ENCODE assay signal across 26 cellular contexts in the genomic region with DNA sequence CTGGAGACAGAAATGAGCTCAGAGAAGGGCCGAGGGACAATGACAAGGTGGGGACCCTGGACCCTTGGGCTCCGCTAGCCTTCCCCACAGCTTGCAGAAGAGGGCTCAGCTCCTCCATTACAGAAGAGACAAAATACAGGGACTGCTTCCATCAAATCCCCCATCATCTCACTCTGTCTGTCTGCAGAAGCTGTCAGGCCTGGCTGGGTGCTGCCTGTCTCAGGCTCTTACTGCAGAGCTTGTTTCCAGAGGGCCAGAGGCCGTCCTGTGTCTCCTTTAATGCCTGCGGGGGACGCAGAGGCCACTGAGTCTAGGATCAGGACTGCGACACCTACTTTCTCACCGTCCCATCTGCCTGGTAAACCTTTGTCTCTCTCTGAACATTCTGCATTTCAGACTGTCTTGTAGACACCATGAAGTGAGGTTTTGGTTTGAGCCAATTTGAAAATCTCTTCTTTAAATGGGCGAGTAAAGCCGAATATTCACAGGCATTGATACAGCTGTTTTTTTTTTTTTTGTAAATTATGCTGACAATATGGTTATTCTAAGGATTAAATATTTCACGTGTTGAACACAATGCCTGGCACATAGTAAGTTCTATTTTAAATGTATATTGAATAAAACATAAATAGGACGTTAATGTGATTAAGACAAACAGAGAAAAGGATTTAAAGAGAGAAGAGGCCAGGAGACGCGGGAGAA. TPM values are rescaled to one million over a fixed set of nuclear protein-coding genes. Genes with fewer than 3 reads are reported as not detected.
DNase-seq lines count a peak whose midpoint lies in the region; ATAC-seq, FAIRE-seq and TF ChIP-seq lines count a peak whose summit lies in the region.
"Had no signal": no experiment of that assay in that cellular context is flagged by ENCODE, and none has a peak within 500 bp of the region (broad histone marks: within the 10 kb centered on the region; RNA-seq: fewer than 3 reads in every experiment).

No MANE protein-coding gene starts in this region.

- H3K9me3 ChIP-seq in BE2C (no peaks in the 10 kb centered on the region), psoas muscle (no peaks in the 10 kb centered on the region)
- H3K9me3 ChIP-seq: A549, SJCRH30 had no signal

- TF ChIP-seq CTCF in BE2C (IDR thresholded peaks at IDR 0.05; ENCODE audit: low read depth, low read length) (no peak), activated B cell treated with CpG ODN at 0.5 μM for 24 hours (IDR thresholded peaks at IDR 0.05) (no peak), neural crest cell (conservative IDR thresholded peaks at IDR 0.05) (no peak), psoas muscle (IDR thresholded peaks at IDR 0.05) (no peak)

- CTCF ChIA-PET in activated B cell treated with CpG ODN at 0.5 μM for 24 hours (lab: Charles Lee), result interaction anchor here (1.5 kb wide), 1 partner anchor 61 kb away, joined by 9 read pairs; no protein-coding TSS in a partner anchor

- POLR2A ChIA-PET in activated B cell treated with CpG ODN at 0.5 μM for 24 hours (lab: Charles Lee), result interaction anchor here (0.7 kb wide), 1 partner anchor 37 kb away, joined by 5 read pairs; no protein-coding TSS in a partner anchor

- no peak for FAIRE-seq in urothelium cell line (lab: Jason Lieb, UNC)
- FAIRE-seq: A549, GM18507, RCC 7860, small intestine had no signal

- WGBS in psoas muscle, 3 donors, result 76 to 80% (median 77%) methylated on average over 13 of the region's 13 CpGs

- no peaks in the 10 kb centered on the region for H3K27me3 ChIP-seq in BE2C
- no peaks in the 10 kb centered on the region for H3K27me3 ChIP-seq in psoas muscle (ENCODE audit: insufficient read depth in 3 of 3, low read length in 2 of 3)
- H3K27me3 ChIP-seq: SJCRH30 had no signal

- no peak for ATAC-seq in activated T-cell treated with anti-CD3 and anti-CD28 coated beads, Interleukin-2, amount 50 U/mL, for 4 hours
- ATAC-seq in activated B cell treated with CpG ODN at 0.5 μM for 24 hours (ENCODE audit: low read depth), result no peak
- ATAC-seq in psoas muscle, result no peak
- ATAC-seq: A549; activated CD8-positive, alpha-beta T cell treated with anti-CD3 and anti-CD28 coated beads for 36 hours; stimulated activated naive CD8-positive, alpha-beta T cell treated with anti-CD3 and anti-CD28 coated beads, Interleukin-15, amount 100 ng/mL, for 72 hours had no signal

- no peak overlapping the region; the same call in 1 of the 2 replicates for H3K4me3 ChIP-seq in BE2C (ENCODE audit: low read depth, low read length)
- no peak overlapping the region for H3K4me3 ChIP-seq in psoas muscle
- H3K4me3 ChIP-seq: A549, coronary artery, SJCRH30 had no signal

- no peak overlapping the region for H3K4me3 Mint-ChIP-seq in activated T-cell treated with anti-CD3 and anti-CD28 coated beads, Interleukin-2, amount 50 U/mL, for 24 hours
- H3K4me3 Mint-ChIP-seq in activated T-cell treated with anti-CD3 and anti-CD28 coated beads, Interleukin-2, amount 50 U/mL, for 4 hours, result no peak overlapping the region
- H3K4me3 Mint-ChIP-seq in activated B cell treated with CpG ODN at 0.5 μM for 24 hours (no peak overlapping the region), neural crest cell (no peak overlapping the region)
- H3K4me3 Mint-ChIP-seq: activated CD8-positive, alpha-beta T cell treated with anti-CD3 and anti-CD28 coated beads for 36 hours; activated naive CD8-positive, alpha-beta T cell; stimulated activated naive CD8-positive, alpha-beta T cell treated with anti-CD3 and anti-CD28 coated beads, Interleukin-15, amount 100 ng/mL, for 72 hours had no signal

- no peak for DNase-seq in activated T-cell treated with anti-CD3 and anti-CD28 coated beads, Interleukin-2, amount 50 U/mL, for 24 hours
- no peak for DNase-seq in activated T-cell treated with anti-CD3 and anti-CD28 coated beads, Interleukin-2, amount 50 U/mL, for 4 hours
- DNase-seq in BE2C (peak; percentile 60), activated B cell treated with CpG ODN at 0.5 μM for 24 hours (no peak), neural crest cell (ENCODE audit: low read depth, low spot score) (no peak), urothelium cell line (ENCODE audit: low spot score) (no peak), NCI-H1436 treated with DMSO at 0.1 percent for 48 hours (lab: John Stamatoyannopoulos, UW) (no peak), psoas muscle (no peak)
- DNase-seq: activated CD4-positive, alpha-beta T cell treated with anti-CD3 and anti-CD28 coated beads for 1 hour; activated CD8-positive, alpha-beta T cell treated with anti-CD3 and anti-CD28 coated beads for 36 hours; aorta; effector memory CD4-positive, alpha-beta T cell; GF-D8; kidney glomerular epithelial cell; mammary epithelial cell; NCI-H1105 treated with DMSO at 0.1 percent for 48 hours; NCI-H2029 treated with DMSO at 0.1 percent for 48 hours; NCI-H226; SJCRH30; small intestine; stimulated activated naive CD8-positive, alpha-beta T cell treated with anti-CD3 and anti-CD28 coated beads, Interleukin-15, amount 100 ng/mL, for 72 hours had no signal

- H3K27ac ChIP-seq in psoas muscle, result no peak overlapping the region
- H3K27ac ChIP-seq: A549, coronary artery, SJCRH30 had no signal

- H3K27ac Mint-ChIP-seq in activated T-cell treated with anti-CD3 and anti-CD28 coated beads, Interleukin-2, amount 50 U/mL, for 24 hours, result peak overlapping the region; percentile 45
- H3K27ac Mint-ChIP-seq in activated B cell treated with CpG ODN at 0.5 μM for 24 hours (peak overlapping the region; percentile 92), neural crest cell (ENCODE audit: unreplicated experiment) (peak overlapping the region; percentile 12)
- H3K27ac Mint-ChIP-seq: activated CD8-positive, alpha-beta T cell treated with anti-CD3 and anti-CD28 coated beads for 36 hours had no signal

- no peaks in the 10 kb centered on the region for H3K9me3 Mint-ChIP-seq in activated T-cell treated with anti-CD3 and anti-CD28 coated beads, Interleukin-2, amount 50 U/mL, for 24 hours
- H3K9me3 Mint-ChIP-seq in activated T-cell treated with anti-CD3 and anti-CD28 coated beads, Interleukin-2, amount 50 U/mL, for 4 hours, result no peaks in the 10 kb centered on the region
- H3K9me3 Mint-ChIP-seq in activated B cell treated with CpG ODN at 0.5 μM for 24 hours, result no peaks in the 10 kb centered on the region
- H3K9me3 Mint-ChIP-seq in neural crest cell, result no peaks in the 10 kb centered on the region
- H3K9me3 Mint-ChIP-seq: activated CD8-positive, alpha-beta T cell treated with anti-CD3 and anti-CD28 coated beads for 36 hours; stimulated activated naive CD8-positive, alpha-beta T cell treated with anti-CD3 and anti-CD28 coated beads, Interleukin-15, amount 100 ng/mL, for 72 hours had no signal

- H3K36me3 ChIP-seq in BE2C, result no peaks in the 10 kb centered on the region
- H3K36me3 ChIP-seq in psoas muscle (ENCODE audit: insufficient read depth in 1 of 2, low read depth in 1 of 2), result peaks cover 0 to 12% of the 10 kb centered on the region in 2 donors
- H3K36me3 ChIP-seq: SJCRH30 had no signal

- H3K4me1 ChIP-seq in BE2C (peaks cover 17% of the 10 kb centered on the region), psoas muscle (no peaks in the 10 kb centered on the region)
- H3K4me1 ChIP-seq: A549 had no signal

- intact Hi-C loops in activated B cell treated with CpG ODN at 0.5 μM for 24 hours (cut with micrococcal nuclease), result loop anchor here (2.0 kb wide), 1 partner anchor 23 kb away; no protein-coding TSS in a partner anchor
- intact Hi-C loops in psoas muscle (cut with DNase I), result no loop called here

- peaks cover 76% of the 10 kb centered on the region for H3K36me3 Mint-ChIP-seq in activated T-cell treated with anti-CD3 and anti-CD28 coated beads, Interleukin-2, amount 50 U/mL, for 24 hours (ENCODE audit: low read depth)
- peaks cover 43% of the 10 kb centered on the region for H3K36me3 Mint-ChIP-seq in activated T-cell treated with anti-CD3 and anti-CD28 coated beads, Interleukin-2, amount 50 U/mL, for 4 hours (ENCODE audit: insufficient read depth)
- peaks cover 69% of the 10 kb centered on the region for H3K36me3 Mint-ChIP-seq in activated B cell treated with CpG ODN at 0.5 μM for 24 hours (ENCODE audit: low read depth)
- H3K36me3 Mint-ChIP-seq in neural crest cell (ENCODE audit: low read depth), result no peaks in the 10 kb centered on the region

- peaks cover 24% of the 10 kb centered on the region for H3K4me1 Mint-ChIP-seq in activated T-cell treated with anti-CD3 and anti-CD28 coated beads, Interleukin-2, amount 50 U/mL, for 24 hours (ENCODE audit: low read depth)
- peaks cover 22% of the 10 kb centered on the region for H3K4me1 Mint-ChIP-seq in activated T-cell treated with anti-CD3 and anti-CD28 coated beads, Interleukin-2, amount 50 U/mL, for 4 hours (ENCODE audit: low read depth)
- H3K4me1 Mint-ChIP-seq in activated B cell treated with CpG ODN at 0.5 μM for 24 hours (peaks cover 37% of the 10 kb centered on the region), neural crest cell (peaks cover 16% of the 10 kb centered on the region)

- H3K27me3 Mint-ChIP-seq in activated T-cell treated with anti-CD3 and anti-CD28 coated beads, Interleukin-2, amount 50 U/mL, for 24 hours, result no peaks in the 10 kb centered on the region
- H3K27me3 Mint-ChIP-seq in activated T-cell treated with anti-CD3 and anti-CD28 coated beads, Interleukin-2, amount 50 U/mL, for 4 hours (ENCODE audit: low read depth), result no peaks in the 10 kb centered on the region
- no peaks in the 10 kb centered on the region for H3K27me3 Mint-ChIP-seq in activated B cell treated with CpG ODN at 0.5 μM for 24 hours
- H3K27me3 Mint-ChIP-seq in neural crest cell (ENCODE audit: low read depth), result peaks cover 4% of the 10 kb centered on the region
- H3K27me3 Mint-ChIP-seq: activated CD8-positive, alpha-beta T cell treated with anti-CD3 and anti-CD28 coated beads for 36 hours; activated naive CD8-positive, alpha-beta T cell; stimulated activated naive CD8-positive, alpha-beta T cell treated with anti-CD3 and anti-CD28 coated beads, Interleukin-15, amount 100 ng/mL, for 72 hours had no signal

RNA-seq across cellular contexts. Expression of a gene that starts 28.3 kb away (rescaled TPM):
- total RNA-seq in activated T-cell treated with anti-CD3 and anti-CD28 coated beads, Interleukin-2, amount 50 U/mL, for 4 hours, result 10 to 100 TPM; 43.7 to 67.3 (median 49.4) TPM
- 14.1 TPM for polyA plus RNA-seq in BE2C (2012; ENCODE audit: insufficient read depth, insufficient read length, low read depth)
- total RNA-seq in activated B cell treated with CpG ODN at 0.5 μM for 24 hours (118 and 135 TPM in 2 replicates), neural crest cell (15.3 and 17.7 TPM in 2 replicates), psoas muscle (10 to 100 TPM in 1 of 4 donors, 1 to 10 TPM in 3; 2.8 to 10.1 (median 6.5) TPM)
- polyA plus RNA-seq in psoas muscle, result 1 to 10 TPM; 3.6 to 3.9 (median 3.7) TPM

Comparison
In these comparisons a context has a peak if more than half of its experiments do, and no peak if none do; other contexts are left out.
1. H3K27ac Mint-ChIP-seq: peak in every context shown above with its lines; median percentile 92 in activated B cell treated with CpG ODN at 0.5 μM for 24 hours; 45 in activated T-cell treated with anti-CD3 and anti-CD28 coated beads, Interleukin-2, amount 50 U/mL, for 24 hours; 12 in neural crest cell.